27 cellular contexts compared by ENCODE assay signal in the genomic region with DNA sequence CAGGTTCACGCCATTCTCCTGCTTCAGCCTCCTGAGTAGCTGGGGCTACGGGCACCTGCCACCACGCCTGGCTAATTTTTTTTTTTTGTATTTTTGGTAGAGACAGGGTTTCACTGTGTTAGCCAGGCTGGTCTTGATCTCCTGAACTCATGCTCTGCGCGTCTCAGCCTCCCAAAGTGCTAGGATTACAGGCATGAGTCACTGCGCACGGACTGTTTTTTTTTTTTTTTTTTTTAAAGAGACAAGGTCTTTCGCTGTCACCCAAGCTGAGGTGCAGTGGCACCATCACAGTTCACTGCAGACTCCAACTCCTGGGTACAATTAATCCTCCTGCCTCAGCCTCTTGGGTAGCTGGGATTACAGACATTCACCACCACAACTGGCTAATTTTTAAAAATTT. TPM values are rescaled to one million over a fixed set of nuclear protein-coding genes. Genes with fewer than 3 reads are reported as not detected.
"Had no signal": no experiment of that assay in that cellular context is flagged by ENCODE, and none has a peak within 500 bp of the region (broad histone marks: within the 10 kb centered on the region; RNA-seq: fewer than 3 reads in every experiment).

No MANE protein-coding gene starts in this region.

- H3K9ac ChIP-seq: parathyroid adenoma had no signal

- H3K27me3 ChIP-seq: brain microvascular endothelial cell had no signal

- H3K4me1 ChIP-seq: parathyroid adenoma had no signal

- H3K27ac ChIP-seq: brain microvascular endothelial cell, coronary artery, parathyroid adenoma, spleen, tibial artery had no signal

- H3K4me3 Mint-ChIP-seq: activated CD8-positive, alpha-beta T cell treated with anti-CD3 and anti-CD28 coated beads for 36 hours; activated naive CD4-positive, alpha-beta T cell treated with anti-CD3 and anti-CD28 coated beads, Interleukin-2, amount 10 ng/mL, durations not matched to agents 7 days and 5 days; activated T-cell treated with anti-CD3 and anti-CD28 coated beads, Interleukin-2, amount 50 U/mL, for 4 hours; central memory CD8-positive, alpha-beta T cell; nephron had no signal

- H2AFZ ChIP-seq: parathyroid adenoma had no signal

- H3K36me3 Mint-ChIP-seq: activated naive CD4-positive, alpha-beta T cell treated with anti-CD3 and anti-CD28 coated beads, Interleukin-2, amount 10 ng/mL, durations not matched to agents 7 days and 5 days had no signal

- H3K9me3 ChIP-seq: spleen, tibial artery had no signal

- ATAC-seq: activated CD8-positive, alpha-beta T cell treated with anti-CD3 and anti-CD28 coated beads for 36 hours; activated T-cell treated with anti-CD3 and anti-CD28 coated beads, Interleukin-2, amount 50 U/mL, for 4 hours; left lobe of liver had no signal

- H3K36me3 ChIP-seq: brain microvascular endothelial cell, spleen, tibial artery had no signal

- H3K27ac Mint-ChIP-seq: activated CD8-positive, alpha-beta T cell treated with anti-CD3 and anti-CD28 coated beads for 36 hours; activated naive CD4-positive, alpha-beta T cell treated with anti-CD3 and anti-CD28 coated beads, Interleukin-2, amount 10 ng/mL, durations not matched to agents 7 days and 5 days; nephron had no signal

- DNase-seq: activated CD4-positive, alpha-beta T cell treated with anti-CD3 and anti-CD28 coated beads for 48 hours; activated CD4-positive, CD25-positive, alpha-beta regulatory T cell; activated CD8-positive, alpha-beta T cell treated with anti-CD3 and anti-CD28 coated beads for 36 hours; activated naive CD4-positive, alpha-beta T cell treated with anti-CD3 and anti-CD28 coated beads, Interleukin-2, amount 10 ng/mL, durations not matched to agents 7 days and 5 days; activated T-cell treated with anti-CD3 and anti-CD28 coated beads, Interleukin-2, amount 50 U/mL, for 4 hours; aorta; brain microvascular endothelial cell; erythroblast; foreskin melanocyte; glutamatergic neuron; hippocampal formation; midbrain; spleen; stimulated activated CD4-positive, alpha-beta T cell treated with anti-CD3 and anti-CD28 coated beads, Interleukin-1b, Interleukin-23, amount 100 ng/mL, for 48 hours; stimulated activated CD8-positive, alpha-beta memory T cell treated with anti-CD3 and anti-CD28 coated beads, Interleukin-4, amount 100 ng/mL, for 48 hours; stimulated activated naive CD4-positive, alpha-beta T cell; tibial artery had no signal

- H3K4me3 ChIP-seq: coronary artery, lung, spleen, tibial artery had no signal

- H3K9me3 Mint-ChIP-seq: activated CD8-positive, alpha-beta T cell treated with anti-CD3 and anti-CD28 coated beads for 36 hours; activated naive CD4-positive, alpha-beta T cell treated with anti-CD3 and anti-CD28 coated beads, Interleukin-2, amount 10 ng/mL, durations not matched to agents 7 days and 5 days; activated T-cell treated with anti-CD3 and anti-CD28 coated beads, Interleukin-2, amount 50 U/mL, for 4 hours; central memory CD8-positive, alpha-beta T cell; nephron had no signal

RNA-seq across cellular contexts. Expression of gene ADAMTS10, which starts 8.2 kb away (rescaled TPM):
- polyA plus RNA-seq: keratinocyte had no signal

RNA-seq across cellular contexts. Expression of gene NFILZ, which starts 11.7 kb away (rescaled TPM):
- total RNA-seq: activated CD8-positive, alpha-beta T cell treated with anti-CD3 and anti-CD28 coated beads for 36 hours; activated T-cell treated with anti-CD3 and anti-CD28 coated beads, Interleukin-2, amount 50 U/mL, for 4 hours; aorta; left lobe of liver; lung; renal cortical epithelial cell; spleen; subcutaneous adipose tissue; urinary bladder had no signal
- polyA plus RNA-seq: aorta, keratinocyte, lung, spleen, urinary bladder had no signal
